Comparison of ENCODE assay signal across 8 cellular contexts in genomic region chr15:85618956-85619491, GRCh38.
A peak's percentile ranks its signal among the peaks of the same experiment; 100 is the strongest.
DNase-seq lines count a peak whose midpoint lies in the region; ATAC-seq and TF ChIP-seq lines count a peak whose summit lies in the region.

No MANE protein-coding gene starts in this region.

- WGBS in right cardiac atrium = 1% methylated on average over 8 of the region's 8 CpGs

- peak; percentile 52 for ATAC-seq in GM21825 (IDR thresholded peaks at IDR 0.05; ENCODE audit: unreplicated experiment)
- ATAC-seq in RWPE2 (ENCODE audit: low read depth) = peak; percentile 78
- peak; percentile 95 for ATAC-seq in activated naive CD8-positive, alpha-beta T cell treated with anti-CD3 and anti-CD28 coated beads, Interleukin-2, amount 50 U/mL, for 24 hours
- peak; percentile 85 to 88 for ATAC-seq in right cardiac atrium
- ATAC-seq in GM19328 (IDR thresholded peaks at IDR 0.05; ENCODE audit: unreplicated experiment) = no peak

- no peak overlapping the region for H3K4me3 Mint-ChIP-seq in activated naive CD8-positive, alpha-beta T cell treated with anti-CD3 and anti-CD28 coated beads, Interleukin-2, amount 50 U/mL, for 24 hours

- no peaks in the 10 kb centered on the region for H3K9me3 Mint-ChIP-seq in activated naive CD8-positive, alpha-beta T cell treated with anti-CD3 and anti-CD28 coated beads, Interleukin-2, amount 50 U/mL, for 24 hours

- no peak overlapping the region for H3K27ac Mint-ChIP-seq in activated naive CD8-positive, alpha-beta T cell treated with anti-CD3 and anti-CD28 coated beads, Interleukin-2, amount 50 U/mL, for 24 hours

- H3K27me3 Mint-ChIP-seq in activated naive CD8-positive, alpha-beta T cell treated with anti-CD3 and anti-CD28 coated beads, Interleukin-2, amount 50 U/mL, for 24 hours = no peaks in the 10 kb centered on the region

- CTCF ChIA-PET in BJ (lab: Yijun Ruan, JAX) = interaction anchor here (1.0 to 1.8 kb wide), 4 partner anchors 23 to 134 kb away, joined by 4 to 5 read pairs (median 4); no protein-coding TSS in a partner anchor

- H3K9me3 ChIP-seq in RWPE2 (ENCODE audit: severe bottlenecking) (no peaks in the 10 kb centered on the region), right cardiac atrium (ENCODE audit: control insufficient read depth, low read length) (no peaks in the 10 kb centered on the region)

- POLR2A ChIA-PET in BJ (lab: Charles Lee) = interaction anchor here (0.6 kb wide), 3 partner anchors 12 to 288 kb away, joined by 3 to 7 read pairs (median 4); no protein-coding TSS in a partner anchor

- DNase-seq in BJ (ENCODE audit: low read depth) = peak; percentile 87
- peak; percentile 73 for DNase-seq in RWPE2 (ENCODE audit: low spot score)
- DNase-seq in activated naive CD8-positive, alpha-beta T cell treated with anti-CD3 and anti-CD28 coated beads, Interleukin-2, amount 50 U/mL, for 24 hours = peak; percentile 68
- peak; percentile 79 to 91 (median 86) for DNase-seq in right cardiac atrium
- no peak for DNase-seq in retinal pigment epithelial cell (ENCODE audit: low read depth)
- DNase-seq in NCI-H748 (lab: John Stamatoyannopoulos, UW; ENCODE audit: unreplicated experiment) = no peak

- H3K4me3 ChIP-seq in BJ (ENCODE audit: low read depth, low read length) (peak overlapping the region; percentile 36), RWPE2 (ENCODE audit: severe bottlenecking) (peak overlapping the region; percentile 4), right cardiac atrium (ENCODE audit: low read length) (peak overlapping the region; percentile 63), retinal pigment epithelial cell (ENCODE audit: low read length) (peak overlapping the region; percentile 31)

- H3K4me1 Mint-ChIP-seq in activated naive CD8-positive, alpha-beta T cell treated with anti-CD3 and anti-CD28 coated beads, Interleukin-2, amount 50 U/mL, for 24 hours = peaks cover 17% of the 10 kb centered on the region

- H3K36me3 Mint-ChIP-seq in activated naive CD8-positive, alpha-beta T cell treated with anti-CD3 and anti-CD28 coated beads, Interleukin-2, amount 50 U/mL, for 24 hours (ENCODE audit: low read depth) = peaks cover 4% of the 10 kb centered on the region

- TF ChIP-seq CTCF in BJ (IDR thresholded peaks at IDR 0.05; ENCODE audit: insufficient read depth, low read depth, low read length) = no peak
- no peak for TF ChIP-seq CTCF in RWPE2 (IDR thresholded peaks at IDR 0.05; ENCODE audit: poor library complexity, severe bottlenecking)
- no peak for TF ChIP-seq CTCF in retinal pigment epithelial cell (conservative IDR thresholded peaks at IDR 0.05; ENCODE audit: low read depth, low read length)

- peaks cover 40% of the 10 kb centered on the region for H3K4me1 ChIP-seq in RWPE2 (ENCODE audit: insufficient read depth, poor library complexity, severe bottlenecking)
- peaks cover 3% of the 10 kb centered on the region for H3K4me1 ChIP-seq in right cardiac atrium (ENCODE audit: control insufficient read depth, insufficient read depth, low read length)

- H3K27me3 ChIP-seq in BJ (ENCODE audit: control insufficient read depth, insufficient read depth, low read length) (no peaks in the 10 kb centered on the region), RWPE2 (ENCODE audit: insufficient read depth, poor library complexity, severe bottlenecking) (no peaks in the 10 kb centered on the region), right cardiac atrium (ENCODE audit: control insufficient read depth, insufficient read depth) (no peaks in the 10 kb centered on the region)

- H3K36me3 ChIP-seq in BJ (ENCODE audit: control insufficient read depth, insufficient read depth, low read length) (no peaks in the 10 kb centered on the region), RWPE2 (ENCODE audit: low read depth) (no peaks in the 10 kb centered on the region; the same call in 1 of the 2 replicates)

- intact Hi-C loops in right cardiac atrium (cut with DNase I) = no loop called here

- H3K27ac ChIP-seq in RWPE2 (ENCODE audit: poor library complexity, severe bottlenecking) (peak overlapping the region; percentile 38), right cardiac atrium (ENCODE audit: low read length) (peak overlapping the region; percentile 46)

Comparison
In these comparisons a context has a peak if more than half of its experiments do, and no peak if none do; other contexts are left out.
1. DNase-seq: peak in BJ (single experiment), RWPE2 (single experiment), activated naive CD8-positive, alpha-beta T cell treated with anti-CD3 and anti-CD28 coated beads, Interleukin-2, amount 50 U/mL, for 24 hours (single experiment) and right cardiac atrium (3 of 3); none in retinal pigment epithelial cell (single experiment) and NCI-H748 (single experiment).
2. H3K4me3 ChIP-seq: peak in every context shown above with its lines; median percentile 63 in right cardiac atrium; 36 in BJ; 31 in retinal pigment epithelial cell; 4 in RWPE2.